In the genomic region with DNA sequence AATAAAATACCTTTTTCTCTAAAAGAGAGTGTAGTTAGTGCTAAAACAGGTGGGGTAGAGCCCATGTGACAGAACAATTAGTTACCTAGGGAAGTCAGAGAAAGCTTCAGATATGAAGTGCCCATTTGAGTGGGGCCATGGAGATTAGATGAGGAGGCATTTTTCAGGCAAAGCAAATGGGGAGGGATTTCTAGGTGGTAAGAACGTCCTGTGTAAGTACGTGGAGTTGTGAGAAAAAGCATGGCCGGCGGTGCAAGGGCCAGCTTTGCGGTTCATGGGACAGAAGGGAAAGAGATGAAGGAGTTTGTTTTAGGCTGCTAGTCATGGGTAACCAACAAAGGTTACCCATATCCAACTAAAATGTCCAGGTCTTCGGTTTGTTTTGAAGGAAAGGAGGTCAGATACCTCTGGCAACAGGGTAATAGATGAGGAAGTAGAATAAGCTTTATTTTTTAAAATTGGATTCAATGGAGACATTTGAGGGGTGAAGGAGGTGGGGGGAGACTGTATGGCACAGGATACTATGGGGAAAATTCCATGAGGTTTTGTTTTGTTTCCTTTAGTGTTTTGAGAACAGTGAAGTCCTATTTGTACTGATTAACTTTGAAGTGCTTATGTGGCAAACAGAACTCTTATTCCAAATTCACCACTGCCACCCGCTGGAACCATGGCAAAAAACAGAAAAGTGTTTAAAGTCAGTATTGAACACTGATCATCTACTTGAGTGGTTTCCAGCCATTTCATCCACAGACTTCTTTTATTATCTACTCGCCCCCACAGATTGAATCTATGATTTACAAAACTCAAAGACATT, we compare ENCODE assay signal across 9 cellular contexts. TPM values are rescaled to one million over a fixed set of nuclear protein-coding genes. Genes with fewer than 3 reads are reported as not detected.
A peak's percentile ranks its signal among the peaks of the same experiment; 100 is the strongest.
DNase-seq lines count a peak whose midpoint lies in the region; ATAC-seq, FAIRE-seq and TF ChIP-seq lines count a peak whose summit lies in the region.
"Had no signal": no experiment of that assay in that cellular context is flagged by ENCODE, and none has a peak within 500 bp of the region (broad histone marks: within the 10 kb centered on the region; RNA-seq: fewer than 3 reads in every experiment).

No MANE protein-coding gene starts in this region.

- peak; percentile 72 for FAIRE-seq in A549 (lab: Jason Lieb, UNC)

- POLR2A ChIA-PET in A549 (lab: Yijun Ruan, JAX) = interaction anchor here (1.1 kb wide), 1 partner anchor 42 kb away, joined by 3 read pairs; no protein-coding TSS in a partner anchor

- ATAC-seq in A549 (peak; percentile 89 to 93), HG02981 (IDR thresholded peaks at IDR 0.05; ENCODE audit: unreplicated experiment) (no peak)

- H3K4me2 ChIP-seq in A549 = peak overlapping the region; percentile 57
- H3K4me2 ChIP-seq in OCI-LY3 (ENCODE audit: low read length) = peak overlapping the region; percentile 39
- no peak overlapping the region for H3K4me2 ChIP-seq in hepatocyte

- no peaks in the 10 kb centered on the region for H3K36me3 ChIP-seq in OCI-LY3 (replicated peaks; ENCODE audit: low read depth, low read length)
- H3K36me3 ChIP-seq in hepatocyte (replicated peaks; ENCODE audit: insufficient read depth, low read depth) = no peaks in the 10 kb centered on the region

- H3K4me3 ChIP-seq in A549 (no peak overlapping the region), OCI-LY3 (ENCODE audit: low read length) (peak overlapping the region; percentile 30), hepatocyte (no peak overlapping the region)

- in situ Hi-C loops in GM13977 (cut with MboI; ENCODE audit: low pct_unique_long_range_greater_than_20kb, low sequenced_read_pairs, unreplicated experiment) = no loop called here

- TF ChIP-seq RAD21 in A549 (conservative IDR thresholded peaks at IDR 0.05 in 1 of 2, IDR thresholded peaks at IDR 0.05 in 1 of 2) = peak; percentile 91

- H3K27ac ChIP-seq in A549 = peak overlapping the region; percentile 57 to 61
- H3K27ac ChIP-seq in OCI-LY3 (ENCODE audit: low read length) = no peak overlapping the region
- H3K27ac ChIP-seq in hepatocyte = no peak overlapping the region

- TF ChIP-seq POLR2A in A549 (IDR thresholded peaks at IDR 0.05; ENCODE audit: low read length) = no peak

- no peak overlapping the region for H3K9ac ChIP-seq in OCI-LY3 (ENCODE audit: low read length)

- peaks cover 8% of the 10 kb centered on the region for H3K4me1 ChIP-seq in A549
- H3K4me1 ChIP-seq in OCI-LY3 (ENCODE audit: low read length) = no peaks in the 10 kb centered on the region
- no peaks in the 10 kb centered on the region for H3K4me1 ChIP-seq in hepatocyte (ENCODE audit: insufficient read depth)

- H4K20me1 ChIP-seq in OCI-LY3 (ENCODE audit: insufficient read depth, low read length) = no peaks in the 10 kb centered on the region
- H4K20me1 ChIP-seq in hepatocyte (ENCODE audit: insufficient read depth, poor library complexity, severe bottlenecking) = no peaks in the 10 kb centered on the region

- H2AFZ ChIP-seq in OCI-LY3 (ENCODE audit: low read depth, low read length) (peak overlapping the region; percentile 22; the same call in 1 of the 2 replicates), hepatocyte (peak overlapping the region; percentile 31)

- H3K27me3 ChIP-seq in OCI-LY3 (ENCODE audit: low read depth, low read length) (peaks cover 14% of the 10 kb centered on the region), hepatocyte (no peaks in the 10 kb centered on the region)

- CTCF ChIA-PET in A549 (lab: Yijun Ruan, JAX) = interaction anchor here (0.7 to 7.1 kb wide), 33 partner anchors 11 to 668 kb away, joined by 3 to 92 read pairs (median 3); no protein-coding TSS in a partner anchor

- TF ChIP-seq EP300 in A549 (IDR thresholded peaks at IDR 0.05) = no peak

- peak; percentile 76 for TF ChIP-seq CTCF in A549 (IDR thresholded peaks at IDR 0.05)
- TF ChIP-seq CTCF in GM13977 (IDR thresholded peaks at IDR 0.05; ENCODE audit: extremely low read depth, insufficient read depth, missing control alignments) = peak; percentile 20
- peak; percentile 53 for TF ChIP-seq CTCF in OCI-LY3 (IDR thresholded peaks at IDR 0.05; ENCODE audit: low read depth, low read length)
- TF ChIP-seq CTCF in hepatocyte (IDR thresholded peaks at IDR 0.05; ENCODE audit: poor library complexity) = peak; percentile 47

- WGBS in A549 (ENCODE audit: missing lambda C conversion rate) = 45% methylated on average over 8 of the region's 8 CpGs
- WGBS in hepatocyte (ENCODE audit: low lambda C conversion rate, missing lambda C conversion rate) = 60% methylated on average over 8 of the region's 8 CpGs

- no peaks in the 10 kb centered on the region for H3K79me2 ChIP-seq in OCI-LY3 (ENCODE audit: low read length)
- no peaks in the 10 kb centered on the region for H3K79me2 ChIP-seq in hepatocyte

- H3K9me2 ChIP-seq in hepatocyte (replicated peaks; ENCODE audit: insufficient read depth) = no peaks in the 10 kb centered on the region

- peak; percentile 55 to 78 for DNase-seq in A549 (ENCODE audit: low read depth in 1 of 2, low spot score in 1 of 2)
- DNase-seq in GM13977 (ENCODE audit: low spot score) = no peak
- peak; percentile 26 for DNase-seq in hepatocyte (ENCODE audit: low spot score)
- no peak for DNase-seq in activated effector memory CD4-positive, alpha-beta T cell treated with Interleukin-2 at 50 U/mL for 16 hours
- DNase-seq in effector CD8-positive, alpha-beta T cell (lab: John Stamatoyannopoulos, UW) = no peak
- DNase-seq in middle frontal gyrus (ENCODE audit: extremely low spot score, low spot score) = no peak

- H3K9me3 ChIP-seq in A549 (no peaks in the 10 kb centered on the region), OCI-LY3 (ENCODE audit: insufficient read depth, low read length) (no peaks in the 10 kb centered on the region), hepatocyte (ENCODE audit: low read depth) (no peaks in the 10 kb centered on the region)

TF ChIP-seq in A549, 52 proteins besides CTCF, POLR2A, EP300 and RAD21:
- TF ChIP-seq NFE2L2 (conservative IDR thresholded peaks at IDR 0.05; ENCODE audit: low read length) = no peak
- no peak for TF ChIP-seq CHD2 (IDR thresholded peaks at IDR 0.05; ENCODE audit: low read length, partially characterized antibody)
- TF ChIP-seq PHF8 (IDR thresholded peaks at IDR 0.05; ENCODE audit: borderline replicate concordance, low read depth) = no peak
- TF ChIP-seq, protein P1, sequence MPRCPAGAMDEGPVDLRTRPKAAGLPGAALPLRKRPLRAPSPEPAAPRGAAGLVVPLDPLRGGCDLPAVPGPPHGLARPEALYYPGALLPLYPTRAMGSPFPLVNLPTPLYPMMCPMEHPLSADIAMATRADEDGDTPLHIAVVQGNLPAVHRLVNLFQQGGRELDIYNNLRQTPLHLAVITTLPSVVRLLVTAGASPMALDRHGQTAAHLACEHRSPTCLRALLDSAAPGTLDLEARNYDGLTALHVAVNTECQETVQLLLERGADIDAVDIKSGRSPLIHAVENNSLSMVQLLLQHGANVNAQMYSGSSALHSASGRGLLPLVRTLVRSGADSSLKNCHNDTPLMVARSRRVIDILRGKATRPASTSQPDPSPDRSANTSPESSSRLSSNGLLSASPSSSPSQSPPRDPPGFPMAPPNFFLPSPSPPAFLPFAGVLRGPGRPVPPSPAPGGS (IDR thresholded peaks at IDR 0.05) = no peak
- no peak for TF ChIP-seq CBX2 (IDR thresholded peaks at IDR 0.05; ENCODE audit: borderline replicate concordance, low read depth)
- TF ChIP-seq RFX5 (IDR thresholded peaks at IDR 0.05) = no peak
- TF ChIP-seq SMC3 (IDR thresholded peaks at IDR 0.05) = peak; percentile 79

RNA-seq across cellular contexts. Expression of a gene that starts 10.0 kb away (rescaled TPM):
- polyA plus RNA-seq in A549 (2011; rRNA removed) = 45.8 and 66.3 TPM in 2 replicates
- 105 and 161 TPM in 2 replicates for polyA plus RNA-seq in A549 (2012; cell fraction: cytosol; rRNA removed)
- polyA plus RNA-seq in A549 (2012; cell fraction: nucleus; rRNA removed) = 22.7 and 23.3 TPM in 2 replicates
- polyA plus RNA-seq in A549 (2017; fragmentation: RNase III; extraction: RNeasy Plus Mini Kit Qiagen cat#74134 plus additional on column Dnase treatment) = 204 to 221 TPM (median 204 TPM) in 3 replicates
- polyA minus RNA-seq in A549 (2011; rRNA and poly(A)+ RNA removed) = 15.3 and 16.7 TPM in 2 replicates
- 10.9 and 20.0 TPM in 2 replicates for total RNA-seq in hepatocyte
- polyA plus RNA-seq in hepatocyte = 54.4 and 54.6 TPM in 2 replicates

RNA-seq across cellular contexts. Expression of a gene that starts 58.2 kb away (rescaled TPM):
- 132 and 168 TPM in 2 replicates for polyA plus RNA-seq in A549 (2011; rRNA removed)
- polyA plus RNA-seq in A549 (2012; cell fraction: cytosol; rRNA removed) = 63.1 and 77.4 TPM in 2 replicates
- polyA plus RNA-seq in A549 (2012; cell fraction: nucleus; rRNA removed) = 77.0 and 82.3 TPM in 2 replicates
- 36.9 to 37.3 TPM (median 37.1 TPM) in 3 replicates for polyA plus RNA-seq in A549 (2017; fragmentation: RNase III; extraction: RNeasy Plus Mini Kit Qiagen cat#74134 plus additional on column Dnase treatment)
- polyA minus RNA-seq in A549 (2011; rRNA and poly(A)+ RNA removed) = 274 and 323 TPM in 2 replicates
- total RNA-seq in hepatocyte = 33.5 and 37.0 TPM in 2 replicates
- polyA plus RNA-seq in hepatocyte = 20.2 and 23.5 TPM in 2 replicates
- total RNA-seq: T-helper 1 cell treated with Interleukin-12 subunit alpha and Interleukin-12 subunit beta and Interleukin-4 antibody, amounts not matched to agents 30 ng/mL and 1 ng/mL, for 36 hours had no signal

Comparison
In these comparisons a context has a peak if more than half of its experiments do, and no peak if none do; other contexts are left out.
1. DNase-seq: peak in A549 (2 of 2) and hepatocyte (single experiment); none in GM13977 (single experiment), activated effector memory CD4-positive, alpha-beta T cell treated with Interleukin-2 at 50 U/mL for 16 hours (single experiment), effector CD8-positive, alpha-beta T cell (single experiment) and middle frontal gyrus (single experiment).
2. H3K27ac ChIP-seq: peak in A549 (2 of 2); none in OCI-LY3 (single experiment) and hepatocyte (single experiment).
3. CTCF ChIP-seq: peak in every context shown above with its lines; median percentile 76 in A549; 53 in OCI-LY3; 47 in hepatocyte; 20 in GM13977.